9 cellular contexts compared by ENCODE assay signal in genomic region chr15:61250613-61251012, GRCh38.
"Had no signal": no experiment of that assay in that cellular context is flagged by ENCODE, and none has a peak within 500 bp of the region (broad histone marks: within the 10 kb centered on the region; RNA-seq: fewer than 3 reads in every experiment).

No MANE protein-coding gene starts in this region.

- H3K9ac ChIP-seq: GM23248 had no signal

- H3K4me1 ChIP-seq: HAP-1 had no signal

- H3K9me3 ChIP-seq: HAP-1 had no signal

- H3K4me3 Mint-ChIP-seq: GM23338, H9, HFFc6 had no signal

- H3K9me3 Mint-ChIP-seq: GM23338, H9, HFFc6 had no signal

- H3K4me3 ChIP-seq: GM23248, GM23338, HAP-1 had no signal

- DNase-seq: GM23248, GOT3, H7, H9, HCEC 1CT, HFFc6 had no signal

- H3K4me1 Mint-ChIP-seq: GM23338, H9 had no signal

- H3K36me3 ChIP-seq: HAP-1 had no signal

- H3K27ac ChIP-seq: GM23248 had no signal

- H3K27ac Mint-ChIP-seq: GM23338, H9, HFFc6 had no signal

- ATAC-seq: GM23338, HCT116 had no signal

- H3K4me2 ChIP-seq: GM23338 had no signal
